10 cellular contexts compared by ENCODE assay signal in genomic region chr1:183235503-183235902, GRCh38. TPM values are rescaled to one million over a fixed set of nuclear protein-coding genes. Genes with fewer than 3 reads are reported as not detected.
A peak's percentile ranks its signal among the peaks of the same experiment; 100 is the strongest.
DNase-seq lines count a peak whose midpoint lies in the region; ATAC-seq and TF ChIP-seq lines count a peak whose summit lies in the region.
"Had no signal": no experiment of that assay in that cellular context is flagged by ENCODE, and none has a peak within 500 bp of the region (broad histone marks: within the 10 kb centered on the region; RNA-seq: fewer than 3 reads in every experiment).

No MANE protein-coding gene starts in this region.

- H3K9me2 ChIP-seq in GM23338 (ENCODE audit: insufficient read depth): no peaks in the 10 kb centered on the region

- peak overlapping the region; percentile 12 for H3K4me2 ChIP-seq in GM23338

- 0 out of 3 replicates have a peak, but pooled peaks cover 2% of the 10 kb centered on the region for H3K36me3 Mint-ChIP-seq in GM23338 (ENCODE audit: low read depth)
- H3K36me3 Mint-ChIP-seq in activated CD8-positive, alpha-beta T cell treated with anti-CD3 and anti-CD28 coated beads, Interleukin-2, amount 10 ng/mL, durations not matched to agents 7 days and 5 days (ENCODE audit: low read depth): no peaks in the 10 kb centered on the region

- POLR2A ChIA-PET in activated CD8-positive, alpha-beta T cell treated with anti-CD3 and anti-CD28 coated beads, Interleukin-2, amount 10 ng/mL, durations not matched to agents 7 days and 5 days (lab: Charles Lee): no interaction called here

- WGBS in right cardiac atrium: 87% methylated on average over 14 of the region's 14 CpGs
- 79% methylated on average over 14 of the region's 14 CpGs for WGBS in body of pancreas, 2 donors

- peaks cover 35% of the 10 kb centered on the region for H3K4me1 Mint-ChIP-seq in GM23338
- no peaks in the 10 kb centered on the region for H3K4me1 Mint-ChIP-seq in activated CD8-positive, alpha-beta T cell treated with anti-CD3 and anti-CD28 coated beads, Interleukin-2, amount 10 ng/mL, durations not matched to agents 7 days and 5 days (ENCODE audit: low read depth)

- peaks cover 6% of the 10 kb centered on the region for H3K27me3 Mint-ChIP-seq in GM23338 (ENCODE audit: insufficient read depth, low read depth, poor library complexity)
- H3K27me3 Mint-ChIP-seq in activated CD8-positive, alpha-beta T cell treated with anti-CD3 and anti-CD28 coated beads, Interleukin-2, amount 10 ng/mL, durations not matched to agents 7 days and 5 days (ENCODE audit: low read depth): no peaks in the 10 kb centered on the region

- TF ChIP-seq POLR2A in body of pancreas (IDR thresholded peaks at IDR 0.05): no peak

- CTCF ChIA-PET in activated CD8-positive, alpha-beta T cell treated with anti-CD3 and anti-CD28 coated beads, Interleukin-2, amount 10 ng/mL, durations not matched to agents 7 days and 5 days (lab: Charles Lee): interaction anchor here (0.7 kb wide), 1 partner anchor 12 kb away, joined by 3 read pairs; no protein-coding TSS in a partner anchor

- H3K4me3 Mint-ChIP-seq in GM23338: peak overlapping the region; percentile 52
- no peak overlapping the region for H3K4me3 Mint-ChIP-seq in activated CD8-positive, alpha-beta T cell treated with anti-CD3 and anti-CD28 coated beads, Interleukin-2, amount 10 ng/mL, durations not matched to agents 7 days and 5 days
- H3K4me3 Mint-ChIP-seq: T-helper 1 cell treated with Interleukin-12 subunit alpha and Interleukin-12 subunit beta and Interleukin-4 antibody, amounts not matched to agents 30 μg/mL and 1 μg/mL, for 36 hours had no signal

- no peak for DNase-seq in GM23338 (ENCODE audit: low spot score)
- peak; percentile 22 to 49 for DNase-seq in SJCRH30
- DNase-seq in right cardiac atrium: no peak
- DNase-seq in activated CD8-positive, alpha-beta T cell treated with anti-CD3 and anti-CD28 coated beads, Interleukin-2, amount 10 ng/mL, durations not matched to agents 7 days and 5 days: no peak
- DNase-seq in KG1 (lab: John Stamatoyannopoulos, UW): no peak
- no peak for DNase-seq in activated CD4-positive, alpha-beta T cell treated with anti-CD3 and anti-CD28 coated beads for 48 hours
- no peak for DNase-seq in body of pancreas

- H3K9me3 ChIP-seq in SJCRH30 (replicated peaks) (no peaks in the 10 kb centered on the region), right cardiac atrium (ENCODE audit: control insufficient read depth, low read length) (no peaks in the 10 kb centered on the region), body of pancreas (no peaks in the 10 kb centered on the region)
- H3K9me3 ChIP-seq: pancreas had no signal

- H3K79me2 ChIP-seq in GM23338 (replicated peaks; ENCODE audit: insufficient read depth): no peaks in the 10 kb centered on the region

- H3K4me1 ChIP-seq in GM23338 (ENCODE audit: insufficient read depth) (peaks cover 19% of the 10 kb centered on the region), SJCRH30 (peaks cover 8% of the 10 kb centered on the region; the same call in 1 of the 2 replicates), right cardiac atrium (ENCODE audit: control insufficient read depth, insufficient read depth, low read length) (peaks cover 4% of the 10 kb centered on the region), body of pancreas (no peaks in the 10 kb centered on the region)
- H3K4me1 ChIP-seq: pancreas had no signal

- H3K9me3 Mint-ChIP-seq in GM23338: no peaks in the 10 kb centered on the region
- no peaks in the 10 kb centered on the region for H3K9me3 Mint-ChIP-seq in activated CD8-positive, alpha-beta T cell treated with anti-CD3 and anti-CD28 coated beads, Interleukin-2, amount 10 ng/mL, durations not matched to agents 7 days and 5 days (ENCODE audit: insufficient read depth)
- H3K9me3 Mint-ChIP-seq: T-helper 1 cell treated with Interleukin-12 subunit alpha and Interleukin-12 subunit beta and Interleukin-4 antibody, amounts not matched to agents 30 μg/mL and 1 μg/mL, for 36 hours had no signal

- H3K36me3 ChIP-seq in GM23338 (ENCODE audit: insufficient read depth): no peaks in the 10 kb centered on the region; the same call in 1 of the 2 replicates
- H3K36me3 ChIP-seq in SJCRH30: no peaks in the 10 kb centered on the region
- no peaks in the 10 kb centered on the region for H3K36me3 ChIP-seq in body of pancreas (replicated peaks in 1 of 2; ENCODE audit: insufficient read depth in 1 of 2, low read depth in 2 of 2)
- H3K36me3 ChIP-seq: pancreas had no signal

- H3K4me3 ChIP-seq in GM23338: 0 out of 2 replicates have a peak overlapping the region, but pooled peaks have one; percentile 13
- peak overlapping the region; percentile 56 for H3K4me3 ChIP-seq in SJCRH30
- no peak overlapping the region for H3K4me3 ChIP-seq in right cardiac atrium (ENCODE audit: low read length)
- peak overlapping the region in 3 of 7 experiments; percentile 9 to 13 (median 9) for H3K4me3 ChIP-seq in skin epidermis
- H3K4me3 ChIP-seq in body of pancreas: no peak overlapping the region

- peak overlapping the region; percentile 83 for H3K27ac Mint-ChIP-seq in GM23338
- no peak overlapping the region for H3K27ac Mint-ChIP-seq in activated CD8-positive, alpha-beta T cell treated with anti-CD3 and anti-CD28 coated beads, Interleukin-2, amount 10 ng/mL, durations not matched to agents 7 days and 5 days
- H3K27ac Mint-ChIP-seq: T-helper 1 cell treated with Interleukin-12 subunit alpha and Interleukin-12 subunit beta and Interleukin-4 antibody, amounts not matched to agents 30 μg/mL and 1 μg/mL, for 36 hours had no signal

- H2AFZ ChIP-seq in GM23338: peak overlapping the region; percentile 20; the same call in 1 of the 2 replicates

- H3K27ac ChIP-seq in GM23338 (ENCODE audit: low read depth) (peak overlapping the region; percentile 80; the same call in 1 of the 2 replicates), SJCRH30 (peak overlapping the region; percentile 68), right cardiac atrium (ENCODE audit: low read length) (peak overlapping the region; percentile 19), skin epidermis (peak overlapping the region in 19 of 21 experiments; percentile 2 to 84 (median 73)), body of pancreas (peak overlapping the region in 2 of 4 donors; percentile 19 to 61)

- peak; percentile 45 for ATAC-seq in GM23338
- ATAC-seq in right cardiac atrium: no peak
- ATAC-seq in activated CD8-positive, alpha-beta T cell treated with anti-CD3 and anti-CD28 coated beads, Interleukin-2, amount 10 ng/mL, durations not matched to agents 7 days and 5 days: no peak
- no peak for ATAC-seq in body of pancreas

- intact Hi-C loops in right cardiac atrium (cut with DNase I) (no loop called here), body of pancreas (cut with DNase I) (loop anchor here (10.0 kb wide), 1 partner anchor 281 kb away; the partner anchor contains the start of gene SHCBP1L)

- peaks cover 8% of the 10 kb centered on the region; the same call in 1 of the 2 replicates for H3F3A ChIP-seq in GM23338 (replicated peaks; ENCODE audit: low read depth)

- H3K27me3 ChIP-seq in GM23338 (ENCODE audit: insufficient read depth) (no peaks in the 10 kb centered on the region), SJCRH30 (no peaks in the 10 kb centered on the region), right cardiac atrium (ENCODE audit: control insufficient read depth, insufficient read depth) (no peaks in the 10 kb centered on the region), body of pancreas (no peaks in the 10 kb centered on the region)
- H3K27me3 ChIP-seq: pancreas had no signal

- TF ChIP-seq CTCF in GM23338 (conservative IDR thresholded peaks at IDR 0.05; ENCODE audit: low read depth in 2 of 2) (no peak), body of pancreas (IDR thresholded peaks at IDR 0.05) (no peak)

- H4K20me1 ChIP-seq in GM23338 (replicated peaks; ENCODE audit: insufficient read depth): no peaks in the 10 kb centered on the region

TF ChIP-seq in GM23338, 12 proteins besides CTCF, POLR2A, EP300 and RAD21 (continues in another document):
- TF ChIP-seq REST (IDR thresholded peaks at IDR 0.05; ENCODE audit: unreplicated experiment) (no peak), STAT1 (IDR thresholded peaks at IDR 0.05; ENCODE audit: unreplicated experiment) (no peak), ZNF114 (CRISPR knock-in tag; IDR thresholded peaks at IDR 0.05) (no peak), ZNF331 (CRISPR knock-in tag; IDR thresholded peaks at IDR 0.05; ENCODE audit: low read depth) (no peak), CREB1 (CRISPR knock-in tag; IDR thresholded peaks at IDR 0.05; ENCODE audit: low read depth) (no peak), EZH2phosphoT487 (IDR thresholded peaks at IDR 0.05; ENCODE audit: unreplicated experiment) (no peak), NANOG (IDR thresholded peaks at IDR 0.05; ENCODE audit: borderline replicate concordance) (no peak)

RNA-seq across cellular contexts. Expression of gene LAMC2, which starts 49.4 kb away (rescaled TPM):
- total RNA-seq in GM23338 (2014; rRNA removed; shearing (Covaris generic)): 19.0 and 19.5 TPM in 2 replicates
- polyA plus RNA-seq in GM23338 (2016; fragmentation: Nextera tagmentation; extraction: Ambion mirVana) (3.4 and 4.3 TPM in 2 replicates), right cardiac atrium (0.70 TPM)
- 0.05 and 0.08 TPM in 2 replicates for total RNA-seq in SJCRH30 (2014; rRNA removed; shearing (Covaris generic))
- total RNA-seq in right cardiac atrium (1 to 10 TPM in 3 of 4 donors, under 1 TPM in 1; 0.99 to 3.0 (median 1.4) TPM), body of pancreas (1 to 10 TPM; 3.6 to 6.7 TPM)
- not detected for total RNA-seq in activated CD8-positive, alpha-beta T cell treated with anti-CD3 and anti-CD28 coated beads, Interleukin-2, amount 10 ng/mL, durations not matched to agents 7 days and 5 days

Comparison
In these comparisons a context has a peak if more than half of its experiments do, and no peak if none do; other contexts are left out.
1. DNase-seq: peak in SJCRH30 (2 of 2); none in GM23338 (single experiment), right cardiac atrium (0 of 3), activated CD8-positive, alpha-beta T cell treated with anti-CD3 and anti-CD28 coated beads, Interleukin-2, amount 10 ng/mL, durations not matched to agents 7 days and 5 days (single experiment), KG1 (single experiment), activated CD4-positive, alpha-beta T cell treated with anti-CD3 and anti-CD28 coated beads for 48 hours (single experiment) and body of pancreas (0 of 4).
2. H3K4me3 ChIP-seq: peak in GM23338 (single experiment) and SJCRH30 (single experiment); none in right cardiac atrium (single experiment) and body of pancreas (0 of 2).